30 cellular contexts compared by ENCODE assay signal in the genomic region with DNA sequence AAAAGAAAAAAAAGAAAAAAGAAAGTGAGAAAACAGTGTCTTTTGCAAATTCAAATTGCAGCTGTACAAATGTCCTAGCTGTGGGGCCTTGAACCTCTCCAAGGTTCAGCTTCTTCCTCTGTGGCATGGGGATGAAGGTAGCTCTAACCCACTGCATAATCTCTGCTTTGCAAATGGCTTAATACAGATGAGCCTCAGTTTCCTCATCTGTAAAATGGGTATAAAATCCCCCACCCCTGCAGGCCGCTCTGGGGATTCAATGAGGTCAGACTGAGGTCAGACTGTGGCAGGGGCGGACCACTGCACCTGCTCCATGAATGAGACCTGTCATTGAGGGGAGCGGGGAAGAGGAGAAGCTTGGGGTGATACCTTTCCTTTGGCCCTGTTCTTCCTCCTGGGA. TPM values are rescaled to one million over a fixed set of nuclear protein-coding genes. Genes with fewer than 3 reads are reported as not detected.
"Had no signal": no experiment of that assay in that cellular context is flagged by ENCODE, and none has a peak within 500 bp of the region (broad histone marks: within the 10 kb centered on the region; RNA-seq: fewer than 3 reads in every experiment).

No MANE protein-coding gene starts in this region.

- H3K4me1 ChIP-seq: colonic mucosa, gastrocnemius medialis, heart right ventricle, left lung, lower lobe of right lung had no signal

- H3K9me3 ChIP-seq: colonic mucosa, esophagus squamous epithelium, gastrocnemius medialis, heart right ventricle, left lung, lower lobe of right lung, mucosa of descending colon had no signal

- H3K36me3 Mint-ChIP-seq: mesothelial cell of epicardium had no signal

- H3K36me3 ChIP-seq: colonic mucosa, esophagus squamous epithelium, gastrocnemius medialis, heart right ventricle, left lung, lower lobe of right lung had no signal

- H3K4me3 ChIP-seq: colonic mucosa, esophagus squamous epithelium, gastrocnemius medialis, heart right ventricle, left lung, lower lobe of right lung, mucosa of descending colon had no signal

- H3K27ac ChIP-seq: colonic mucosa, epithelial cell of prostate, esophagus squamous epithelium, gastrocnemius medialis, heart right ventricle, left lung, lower lobe of right lung had no signal

- DNase-seq: colonic mucosa; cortex of kidney; effector CD8-positive, alpha-beta T cell; effector memory CD8-positive, alpha-beta T cell; endodermal cell; erythroblast; esophagus squamous epithelium; foreskin fibroblast; foreskin melanocyte; gastrocnemius medialis; glutamatergic neuron; head of caudate nucleus; heart right ventricle; hippocampal formation; left cardiac atrium; left ventricle myocardium superior; lower lobe of right lung; mesenchymal stem cell; mucosa of descending colon had no signal

- ATAC-seq: effector memory CD8-positive, alpha-beta T cell; esophagus mucosa; gastrocnemius medialis; heart right ventricle; left cardiac atrium; left lung; left ventricle myocardium superior; lower lobe of right lung; mucosa of descending colon had no signal

- H3K27ac Mint-ChIP-seq: dendritic cell treated with granulocyte-macrophage colony-stimulating factor and Interleukin-4, amounts not matched to agents 40 ng/mL and 50 ng/mL, for 4 days; effector memory CD8-positive, alpha-beta T cell; endodermal cell; mesothelial cell of epicardium had no signal

- FAIRE-seq: endometrium, islet of Langerhans, keratinocyte had no signal

- H3K4me3 Mint-ChIP-seq: dendritic cell treated with granulocyte-macrophage colony-stimulating factor and Interleukin-4, amounts not matched to agents 40 ng/mL and 50 ng/mL, for 4 days; effector memory CD8-positive, alpha-beta T cell; endodermal cell; mesothelial cell of epicardium had no signal

- H3K9me3 Mint-ChIP-seq: dendritic cell treated with granulocyte-macrophage colony-stimulating factor and Interleukin-4, amounts not matched to agents 40 ng/mL and 50 ng/mL, for 4 days; endodermal cell; mesothelial cell of epicardium had no signal

RNA-seq across cellular contexts. Expression of gene DPF1, which starts 5.8 kb away (rescaled TPM):
- total RNA-seq: colonic mucosa, gastrocnemius medialis, lower leg skin, lower lobe of right lung, mesenteric fat pad had no signal

RNA-seq across cellular contexts. Expression of gene PPP1R14A, which starts 38.0 kb away (rescaled TPM):
- total RNA-seq: myocyte had no signal
